In genomic region chr21:45031231-45032191, GRCh38 we compare ENCODE assay signal across 2 cellular contexts.
TF ChIP-seq lines count a peak whose summit lies in the region.

No MANE protein-coding gene starts in this region.

TF ChIP-seq in HepG2, 621 proteins besides CTCF, POLR2A, EP300 and RAD21:
- TF ChIP-seq ZNF687 (CRISPR knock-in tag; IDR thresholded peaks at IDR 0.05) (peak; percentile 7; the same call in 1 of the 2 replicates), ZFP41 (CRISPR knock-in tag; IDR thresholded peaks at IDR 0.05; ENCODE audit: borderline replicate concordance) (no peak), ZSCAN29 (CRISPR knock-in tag; conservative IDR thresholded peaks at IDR 0.05) (no peak), NR0B2 (CRISPR knock-in tag; IDR thresholded peaks at IDR 0.05) (no peak), RNF2 (conservative IDR thresholded peaks at IDR 0.05; ENCODE audit: low read depth) (no peak), NFATC3 (CRISPR knock-in tag; IDR thresholded peaks at IDR 0.05) (no peak), PATZ1 (CRISPR knock-in tag; IDR thresholded peaks at IDR 0.05) (0 out of 2 replicates have a peak, but pooled peaks have one; percentile 16), EED (CRISPR knock-in tag; IDR thresholded peaks at IDR 0.05) (no peak), ASH2L (IDR thresholded peaks at IDR 0.05; ENCODE audit: insufficient read length, low read depth, low read length) (no peak)

TF ChIP-seq in H1, 55 proteins besides CTCF, POLR2A, EP300 and RAD21:
- TF ChIP-seq BCL11A (IDR thresholded peaks at IDR 0.05; ENCODE audit: low read depth in 2 of 2, low read length in 2 of 2) (no peak), FOSL1 (IDR thresholded peaks at IDR 0.05; ENCODE audit: insufficient read depth, low read depth, low read length) (no peak), JUN (IDR thresholded peaks at IDR 0.05; ENCODE audit: low read depth, low read length) (no peak), PHF8 (conservative IDR thresholded peaks at IDR 0.05; ENCODE audit: low read depth, low read length) (no peak), CBX5 (IDR thresholded peaks at IDR 0.05; ENCODE audit: low read depth, low read length) (no peak), ZNF274 (IDR thresholded peaks at IDR 0.05; ENCODE audit: borderline replicate concordance, extremely low read depth, low read length) (no peak), MAFK (IDR thresholded peaks at IDR 0.05; ENCODE audit: low read depth, low read length) (no peak), ATF3 (IDR thresholded peaks at IDR 0.05; ENCODE audit: insufficient read depth, low read depth, low read length) (no peak), POU5F1 (IDR thresholded peaks at IDR 0.05; ENCODE audit: low read depth, low read length) (no peak), RFX5 (IDR thresholded peaks at IDR 0.05; ENCODE audit: borderline replicate concordance, low read depth, low read length) (no peak)
